In the genomic region with DNA sequence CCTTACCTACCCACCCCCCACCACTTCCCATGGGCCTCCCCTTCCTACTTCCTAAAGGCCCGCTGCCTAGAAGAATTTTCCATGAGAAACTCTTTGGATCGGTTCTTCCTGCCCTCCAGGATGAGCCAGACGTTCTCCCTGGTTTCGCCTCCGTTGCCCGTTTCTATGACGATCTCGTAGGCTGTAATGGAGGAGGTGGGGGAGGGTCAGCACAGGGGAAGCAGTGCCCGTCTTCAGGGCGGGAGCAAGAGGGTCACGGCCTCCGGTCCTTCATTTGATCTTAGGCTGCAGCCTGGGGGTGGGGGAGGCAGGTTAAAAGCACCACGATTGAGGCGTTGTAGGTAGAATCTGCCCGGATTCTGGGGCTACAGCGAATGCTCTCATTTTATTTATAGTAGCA, we compare ENCODE assay signal across 21 cellular contexts.
DNase-seq lines count a peak whose midpoint lies in the region; ATAC-seq and TF ChIP-seq lines count a peak whose summit lies in the region.
"Had no signal": no experiment of that assay in that cellular context is flagged by ENCODE, and none has a peak within 500 bp of the region (broad histone marks: within the 10 kb centered on the region; RNA-seq: fewer than 3 reads in every experiment).

No MANE protein-coding gene starts in this region.

- H3K27ac Mint-ChIP-seq in nephron progenitor cell: no peak overlapping the region
- H3K27ac Mint-ChIP-seq: CD8-positive, alpha-beta T cell had no signal

- H3K4me3 ChIP-seq in HUES6 (ENCODE audit: low read depth, low read length) (peak overlapping the region; percentile 23; the same call in 1 of the 2 replicates), iPS-15b (ENCODE audit: low read depth, low read length) (peak overlapping the region; percentile 24), breast epithelium (no peak overlapping the region)
- H3K4me3 ChIP-seq: Peyer's patch, SJSA1 had no signal

- H3K9me3 ChIP-seq in HUES6 (ENCODE audit: control insufficient read depth, insufficient read depth, low read depth, low read length): no peaks in the 10 kb centered on the region
- no peaks in the 10 kb centered on the region for H3K9me3 ChIP-seq in iPS-15b (ENCODE audit: control insufficient read depth, insufficient read depth, low read length)
- H3K9me3 ChIP-seq in breast epithelium: peaks cover 0 to 5% of the 10 kb centered on the region in 2 donors
- H3K9me3 ChIP-seq: Peyer's patch, SJSA1 had no signal

- H3K4me1 ChIP-seq in HUES6 (ENCODE audit: control insufficient read depth, insufficient read depth, low read length): peaks cover 18% of the 10 kb centered on the region
- H3K4me1 ChIP-seq in iPS-15b (ENCODE audit: control insufficient read depth, insufficient read depth, low read length): peaks cover 8% of the 10 kb centered on the region
- H3K4me1 ChIP-seq in breast epithelium: no peaks in the 10 kb centered on the region
- H3K4me1 ChIP-seq: Peyer's patch, SJSA1 had no signal

- TF ChIP-seq CTCF in nephron progenitor cell (IDR thresholded peaks at IDR 0.05) (no peak), breast epithelium (IDR thresholded peaks at IDR 0.05) (no peak), GM13976 (IDR thresholded peaks at IDR 0.05; ENCODE audit: borderline replicate concordance, control extremely low read depth, extremely low read depth, insufficient read depth, missing control alignments) (no peak)

- H3K27ac ChIP-seq in HUES6 (ENCODE audit: low read depth, low read length) (no peak overlapping the region), breast epithelium (no peak overlapping the region)
- H3K27ac ChIP-seq: Peyer's patch, SJSA1 had no signal

- no peak for ATAC-seq in GM18502 (IDR thresholded peaks at IDR 0.05; ENCODE audit: poor library complexity, unreplicated experiment)
- ATAC-seq: CD8-positive, alpha-beta T cell; HCT116 had no signal

- H3K4me1 Mint-ChIP-seq in nephron progenitor cell: no peaks in the 10 kb centered on the region

- H3K36me3 ChIP-seq in HUES6 (ENCODE audit: control insufficient read depth, insufficient read depth, low read length): no peaks in the 10 kb centered on the region
- H3K36me3 ChIP-seq in iPS-15b (ENCODE audit: control insufficient read depth, insufficient read depth, low read length): no peaks in the 10 kb centered on the region
- no peaks in the 10 kb centered on the region for H3K36me3 ChIP-seq in breast epithelium
- H3K36me3 ChIP-seq: Peyer's patch, SJSA1 had no signal

- H3K27me3 Mint-ChIP-seq in nephron progenitor cell (ENCODE audit: low read depth, poor library complexity): peaks cover 23% of the 10 kb centered on the region

- peak; percentile 57 for DNase-seq in Ammon's horn (ENCODE audit: low spot score)
- peak; percentile 25 for DNase-seq in nephron progenitor cell
- DNase-seq in breast epithelium (ENCODE audit: low spot score in 2 of 2): no peak
- DNase-seq in retina: no peak
- DNase-seq in GM13976 (ENCODE audit: low spot score): no peak
- DNase-seq: 8988T; C1 segment of cervical spinal cord; CD8-positive, alpha-beta T cell; GDM1; Karpas-422; MV-4-11; NCI-H1105 treated with DMSO at 0.1 percent for 48 hours; NCI-H1694; NCI-H2081; NCI-H2171; Peyer's patch had no signal

- no peak for TF ChIP-seq POLR2A in breast epithelium (IDR thresholded peaks at IDR 0.05)

- intact Hi-C loops in breast epithelium (cut with DNase I; ENCODE audit: low total_unique reads): no loop called here

- H3K9ac ChIP-seq in HUES6 (ENCODE audit: low read length) (no peak overlapping the region), iPS-15b (ENCODE audit: low read depth, low read length) (no peak overlapping the region)

- H3K9me3 Mint-ChIP-seq in nephron progenitor cell: peaks cover 2% of the 10 kb centered on the region
- H3K9me3 Mint-ChIP-seq: CD8-positive, alpha-beta T cell had no signal

- H3K4me3 Mint-ChIP-seq in nephron progenitor cell: peak overlapping the region; percentile 54
- H3K4me3 Mint-ChIP-seq: CD8-positive, alpha-beta T cell had no signal

- H3K27me3 ChIP-seq in HUES6 (ENCODE audit: control insufficient read depth, insufficient read depth, low read length): peaks cover 5% of the 10 kb centered on the region; the same call in 1 of the 2 replicates
- peaks cover 7% of the 10 kb centered on the region for H3K27me3 ChIP-seq in iPS-15b (ENCODE audit: control insufficient read depth, insufficient read depth, low read length)
- H3K27me3 ChIP-seq in breast epithelium: no peaks in the 10 kb centered on the region
- H3K27me3 ChIP-seq: Peyer's patch had no signal

- H3K36me3 Mint-ChIP-seq in nephron progenitor cell (ENCODE audit: low read depth): no peaks in the 10 kb centered on the region
- H3K36me3 Mint-ChIP-seq: CD8-positive, alpha-beta T cell had no signal

- in situ Hi-C loops in GM13976 (cut with MboI; ENCODE audit: low sequenced_read_pairs, unreplicated experiment): loop anchor here (10.0 to 25.0 kb wide), 2 partner anchors 198 to 340 kb away; no protein-coding TSS in a partner anchor

Comparison
In these comparisons a context has a peak if more than half of its experiments do, and no peak if none do; other contexts are left out.
1. DNase-seq: peak in Ammon's horn (single experiment) and nephron progenitor cell (single experiment); none in breast epithelium (0 of 2), retina (single experiment) and GM13976 (single experiment).
2. H3K4me3 ChIP-seq: peak in HUES6 (single experiment) and iPS-15b (single experiment); none in breast epithelium (0 of 3).